Comparison of ENCODE assay signal across 26 cellular contexts in the genomic region with DNA sequence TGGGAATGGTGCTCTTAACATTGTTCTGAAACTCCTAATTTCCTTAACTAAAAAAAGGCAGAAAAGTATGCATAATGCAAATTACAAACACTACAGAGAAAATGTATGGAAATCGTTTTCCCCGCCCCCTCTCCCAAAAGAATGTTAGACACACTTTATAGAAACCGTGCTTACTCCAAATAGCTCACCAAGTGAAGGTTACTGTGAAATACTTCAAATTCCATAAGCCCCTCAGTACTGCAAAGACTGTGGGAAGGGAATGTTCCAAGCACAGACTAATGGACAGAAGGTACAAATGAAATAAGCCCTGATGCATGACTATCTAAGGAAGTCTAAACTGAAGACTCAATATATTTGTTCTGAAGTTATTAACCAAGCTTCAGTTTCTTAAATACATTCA. TPM values are rescaled to one million over a fixed set of nuclear protein-coding genes. Genes with fewer than 3 reads are reported as not detected.
DNase-seq lines count a peak whose midpoint lies in the region; ATAC-seq, FAIRE-seq and TF ChIP-seq lines count a peak whose summit lies in the region.
"Had no signal": no experiment of that assay in that cellular context is flagged by ENCODE, and none has a peak within 500 bp of the region (broad histone marks: within the 10 kb centered on the region; RNA-seq: fewer than 3 reads in every experiment).

No MANE protein-coding gene starts in this region.

- peak; percentile 80 for FAIRE-seq in H54 (lab: Jason Lieb, UNC)
- FAIRE-seq: frontal cortex had no signal

- H3K36me3 Mint-ChIP-seq in WTC11, result no peaks in the 10 kb centered on the region

- H3K27me3 Mint-ChIP-seq in WTC11 (ENCODE audit: low read depth), result no peaks in the 10 kb centered on the region
- H3K27me3 Mint-ChIP-seq: activated CD4-positive, alpha-beta memory T cell treated with anti-CD3 and anti-CD28 coated beads for 36 hours; activated naive CD4-positive, alpha-beta T cell treated with anti-CD3 and anti-CD28 coated beads, Interleukin-2, amount 10 ng/mL, durations not matched to agents 7 days and 5 days; CD4-positive, alpha-beta memory T cell had no signal

- no peak for DNase-seq in H54 (ENCODE audit: insufficient read length, low spot score)
- DNase-seq in WTC11 (ENCODE audit: low spot score), result no peak
- DNase-seq in glomerular visceral epithelial cell (ENCODE audit: extremely low spot score), result peak; percentile 65
- DNase-seq in non-pigmented ciliary epithelial cell (ENCODE audit: low read depth), result peak; percentile 49
- no peak for DNase-seq in RWPE1 (ENCODE audit: low spot score)
- DNase-seq in activated T-cell treated with anti-CD3 and anti-CD28 coated beads, Interleukin-2, amount 50 U/mL, for 1 hour, result no peak
- DNase-seq: activated CD4-positive, alpha-beta memory T cell treated with anti-CD3 and anti-CD28 coated beads for 36 hours; activated naive CD4-positive, alpha-beta T cell treated with anti-CD3 and anti-CD28 coated beads, Interleukin-2, amount 10 ng/mL, durations not matched to agents 7 days and 5 days; activated T-cell treated with anti-CD3 and anti-CD28 coated beads, Interleukin-2, amount 50 U/mL, for 4 hours; CD4-positive, alpha-beta memory T cell; DMS79; left colon; mucosa of descending colon; NCI-H1105 treated with DMSO at 0.1 percent for 48 hours; NCI-H2107; NCI-H524 treated with DMSO at 0.1 percent for 48 hours; SHP77; stimulated activated CD4-positive, alpha-beta T cell treated with anti-CD3 and anti-CD28 coated beads, Interleukin-1b, Interleukin-23, amount 100 ng/mL, for 48 hours; stimulated activated naive CD4-positive, alpha-beta T cell; tibial artery had no signal

- ATAC-seq in WTC11, result peak; percentile 93
- ATAC-seq in HG02798 (IDR thresholded peaks at IDR 0.05; ENCODE audit: poor library complexity, unreplicated experiment), result no peak
- no peak for ATAC-seq in HG03025 (IDR thresholded peaks at IDR 0.05; ENCODE audit: low FRiP score, unreplicated experiment)
- ATAC-seq: activated T-cell treated with anti-CD3 and anti-CD28 coated beads, Interleukin-2, amount 50 U/mL, for 4 hours; left colon; mucosa of descending colon; sciatic nerve had no signal

- H3K4me3 Mint-ChIP-seq in WTC11, result no peak overlapping the region
- H3K4me3 Mint-ChIP-seq: activated CD4-positive, alpha-beta memory T cell treated with anti-CD3 and anti-CD28 coated beads for 36 hours; activated naive CD4-positive, alpha-beta T cell treated with anti-CD3 and anti-CD28 coated beads, Interleukin-2, amount 10 ng/mL, durations not matched to agents 7 days and 5 days; activated T-cell treated with anti-CD3 and anti-CD28 coated beads, Interleukin-2, amount 50 U/mL, for 4 hours had no signal

- CTCF ChIA-PET in WTC11 (lab: Charles Lee), result no interaction called here
- CTCF ChIA-PET in RWPE1 (lab: Yijun Ruan, JAX), result no interaction called here

- peaks cover 11% of the 10 kb centered on the region for H3K9me3 Mint-ChIP-seq in WTC11
- H3K9me3 Mint-ChIP-seq: activated CD4-positive, alpha-beta memory T cell treated with anti-CD3 and anti-CD28 coated beads for 36 hours; activated naive CD4-positive, alpha-beta T cell treated with anti-CD3 and anti-CD28 coated beads, Interleukin-2, amount 10 ng/mL, durations not matched to agents 7 days and 5 days; activated T-cell treated with anti-CD3 and anti-CD28 coated beads, Interleukin-2, amount 50 U/mL, for 4 hours; CD4-positive, alpha-beta memory T cell had no signal

- TF ChIP-seq CTCF in WTC11 (IDR thresholded peaks at IDR 0.05), result no peak
- TF ChIP-seq CTCF in RWPE1 (conservative IDR thresholded peaks at IDR 0.05; ENCODE audit: low read depth), result no peak

- no peak overlapping the region for H3K27ac ChIP-seq in RWPE1
- H3K27ac ChIP-seq: ascending aorta, neutrophil, tibial artery had no signal

- peaks cover 62% of the 10 kb centered on the region for H3K4me1 Mint-ChIP-seq in WTC11
- H3K4me1 Mint-ChIP-seq: activated naive CD4-positive, alpha-beta T cell treated with anti-CD3 and anti-CD28 coated beads, Interleukin-2, amount 10 ng/mL, durations not matched to agents 7 days and 5 days had no signal

- no peak for TF ChIP-seq POLR2A in H54 (IDR thresholded peaks at IDR 0.05; ENCODE audit: low read depth, low read length)

- POLR2A ChIA-PET in WTC11 (lab: Charles Lee) (interaction anchor here (1.4 kb wide), 1 partner anchor 12 kb away, joined by 5 read pairs; a partner anchor contains a TSS), RWPE1 (lab: Yijun Ruan, JAX; ENCODE audit: low non-redundant PET) (no interaction called here)

- peak overlapping the region; percentile 90 for H3K27ac Mint-ChIP-seq in WTC11
- H3K27ac Mint-ChIP-seq: activated CD4-positive, alpha-beta memory T cell treated with anti-CD3 and anti-CD28 coated beads for 36 hours; activated naive CD4-positive, alpha-beta T cell treated with anti-CD3 and anti-CD28 coated beads, Interleukin-2, amount 10 ng/mL, durations not matched to agents 7 days and 5 days had no signal

TF ChIP-seq in WTC11, 78 proteins besides CTCF, POLR2A, EP300 and RAD21 (continues in another document):
- TF ChIP-seq NFATC4 (CRISPR knock-in tag; IDR thresholded peaks at IDR 0.05) (no peak), GRHL2 (CRISPR knock-in tag; IDR thresholded peaks at IDR 0.05; ENCODE audit: insufficient replicate concordance, severe bottlenecking) (no peak), ZNF396 (CRISPR knock-in tag; IDR thresholded peaks at IDR 0.05; ENCODE audit: borderline replicate concordance) (no peak), NR2C2 (CRISPR knock-in tag; IDR thresholded peaks at IDR 0.05) (no peak), RELA (CRISPR knock-in tag; IDR thresholded peaks at IDR 0.05; ENCODE audit: borderline replicate concordance) (no peak)
- TF ChIP-seq, protein P1, sequence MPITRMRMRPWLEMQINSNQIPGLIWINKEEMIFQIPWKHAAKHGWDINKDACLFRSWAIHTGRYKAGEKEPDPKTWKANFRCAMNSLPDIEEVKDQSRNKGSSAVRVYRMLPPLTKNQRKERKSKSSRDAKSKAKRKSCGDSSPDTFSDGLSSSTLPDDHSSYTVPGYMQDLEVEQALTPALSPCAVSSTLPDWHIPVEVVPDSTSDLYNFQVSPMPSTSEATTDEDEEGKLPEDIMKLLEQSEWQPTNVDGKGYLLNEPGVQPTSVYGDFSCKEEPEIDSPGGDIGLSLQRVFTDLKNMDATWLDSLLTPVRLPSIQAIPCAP (CRISPR knock-in tag; IDR thresholded peaks at IDR 0.05), result no peak
- TF ChIP-seq, protein P2, sequence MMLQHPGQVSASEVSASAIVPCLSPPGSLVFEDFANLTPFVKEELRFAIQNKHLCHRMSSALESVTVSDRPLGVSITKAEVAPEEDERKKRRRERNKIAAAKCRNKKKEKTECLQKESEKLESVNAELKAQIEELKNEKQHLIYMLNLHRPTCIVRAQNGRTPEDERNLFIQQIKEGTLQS (CRISPR knock-in tag; conservative IDR thresholded peaks at IDR 0.05), result no peak
- TF ChIP-seq, protein P3, sequence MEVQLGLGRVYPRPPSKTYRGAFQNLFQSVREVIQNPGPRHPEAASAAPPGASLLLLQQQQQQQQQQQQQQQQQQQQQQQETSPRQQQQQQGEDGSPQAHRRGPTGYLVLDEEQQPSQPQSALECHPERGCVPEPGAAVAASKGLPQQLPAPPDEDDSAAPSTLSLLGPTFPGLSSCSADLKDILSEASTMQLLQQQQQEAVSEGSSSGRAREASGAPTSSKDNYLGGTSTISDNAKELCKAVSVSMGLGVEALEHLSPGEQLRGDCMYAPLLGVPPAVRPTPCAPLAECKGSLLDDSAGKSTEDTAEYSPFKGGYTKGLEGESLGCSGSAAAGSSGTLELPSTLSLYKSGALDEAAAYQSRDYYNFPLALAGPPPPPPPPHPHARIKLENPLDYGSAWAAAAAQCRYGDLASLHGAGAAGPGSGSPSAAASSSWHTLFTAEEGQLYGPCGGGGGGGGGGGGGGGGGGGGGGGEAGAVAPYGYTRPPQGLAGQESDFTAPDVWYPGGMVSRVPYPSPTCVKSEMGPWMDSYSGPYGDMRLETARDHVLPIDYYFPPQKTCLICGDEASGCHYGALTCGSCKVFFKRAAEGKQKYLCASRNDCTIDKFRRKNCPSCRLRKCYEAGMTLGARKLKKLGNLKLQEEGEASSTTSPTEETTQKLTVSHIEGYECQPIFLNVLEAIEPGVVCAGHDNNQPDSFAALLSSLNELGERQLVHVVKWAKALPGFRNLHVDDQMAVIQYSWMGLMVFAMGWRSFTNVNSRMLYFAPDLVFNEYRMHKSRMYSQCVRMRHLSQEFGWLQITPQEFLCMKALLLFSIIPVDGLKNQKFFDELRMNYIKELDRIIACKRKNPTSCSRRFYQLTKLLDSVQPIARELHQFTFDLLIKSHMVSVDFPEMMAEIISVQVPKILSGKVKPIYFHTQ (CRISPR knock-in tag; IDR thresholded peaks at IDR 0.05), result no peak
- TF ChIP-seq, protein P4, sequence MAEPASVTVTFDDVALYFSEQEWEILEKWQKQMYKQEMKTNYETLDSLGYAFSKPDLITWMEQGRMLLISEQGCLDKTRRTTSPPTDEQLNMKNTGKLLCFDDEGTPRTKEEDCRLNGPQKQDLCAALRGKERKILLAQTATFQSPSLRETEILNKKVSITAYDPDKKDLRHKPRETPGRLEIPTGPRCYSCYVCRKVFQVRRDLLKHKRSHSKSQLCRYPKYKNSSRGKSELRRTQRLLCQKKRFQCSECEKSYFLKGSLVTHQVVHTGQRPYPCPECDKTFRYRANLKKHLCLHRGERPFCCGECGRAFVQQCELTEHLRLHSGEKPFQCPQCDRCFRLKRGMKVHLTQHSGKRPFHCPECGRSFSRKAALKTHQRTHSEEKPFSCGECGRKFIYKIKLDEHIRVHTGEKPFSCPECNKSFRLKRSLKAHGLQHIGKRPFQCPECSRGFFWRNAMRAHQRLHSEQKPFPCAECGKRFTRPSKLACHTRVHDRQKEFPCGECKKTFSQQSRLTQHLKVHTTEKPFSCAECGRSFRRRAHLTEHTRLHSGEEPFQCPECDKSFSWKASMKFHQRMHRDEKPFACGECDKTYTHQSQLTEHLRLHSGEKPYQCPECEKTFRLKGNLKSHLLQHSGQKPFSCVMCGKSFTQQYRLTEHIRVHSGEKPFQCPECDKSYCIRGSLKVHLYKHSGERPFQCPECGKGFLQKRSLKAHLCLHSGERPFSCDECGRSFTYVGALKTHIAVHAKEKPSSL (CRISPR knock-in tag; conservative IDR thresholded peaks at IDR 0.05), result no peak
- TF ChIP-seq, protein P5, sequence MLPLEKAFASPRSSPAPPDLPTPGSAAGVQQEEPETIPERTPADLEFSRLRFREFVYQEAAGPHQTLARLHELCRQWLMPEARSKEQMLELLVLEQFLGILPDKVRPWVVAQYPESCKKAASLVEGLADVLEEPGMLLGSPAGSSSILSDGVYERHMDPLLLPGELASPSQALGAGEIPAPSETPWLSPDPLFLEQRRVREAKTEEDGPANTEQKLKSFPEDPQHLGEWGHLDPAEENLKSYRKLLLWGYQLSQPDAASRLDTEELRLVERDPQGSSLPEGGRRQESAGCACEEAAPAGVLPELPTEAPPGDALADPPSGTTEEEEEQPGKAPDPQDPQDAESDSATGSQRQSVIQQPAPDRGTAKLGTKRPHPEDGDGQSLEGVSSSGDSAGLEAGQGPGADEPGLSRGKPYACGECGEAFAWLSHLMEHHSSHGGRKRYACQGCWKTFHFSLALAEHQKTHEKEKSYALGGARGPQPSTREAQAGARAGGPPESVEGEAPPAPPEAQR (CRISPR knock-in tag; IDR thresholded peaks at IDR 0.05), result no peak

RNA-seq across cellular contexts. Expression of a gene that starts 12.5 kb away (rescaled TPM):
- total RNA-seq in WTC11 (2021), result 102 to 115 TPM (median 111 TPM) in 3 replicates

RNA-seq across cellular contexts. Expression of a gene that starts 52.7 kb away (rescaled TPM):
- 48.5 to 58.3 TPM (median 53.3 TPM) in 3 replicates for total RNA-seq in WTC11 (2021)

Comparison
In these comparisons a context has a peak if more than half of its experiments do, and no peak if none do; other contexts are left out.
1. DNase-seq: peak in glomerular visceral epithelial cell (single experiment) and non-pigmented ciliary epithelial cell (single experiment); none in H54 (single experiment), WTC11 (single experiment), RWPE1 (single experiment) and activated T-cell treated with anti-CD3 and anti-CD28 coated beads, Interleukin-2, amount 50 U/mL, for 1 hour (single experiment).